ENCODE assay signal across 20 cellular contexts in the genomic region with DNA sequence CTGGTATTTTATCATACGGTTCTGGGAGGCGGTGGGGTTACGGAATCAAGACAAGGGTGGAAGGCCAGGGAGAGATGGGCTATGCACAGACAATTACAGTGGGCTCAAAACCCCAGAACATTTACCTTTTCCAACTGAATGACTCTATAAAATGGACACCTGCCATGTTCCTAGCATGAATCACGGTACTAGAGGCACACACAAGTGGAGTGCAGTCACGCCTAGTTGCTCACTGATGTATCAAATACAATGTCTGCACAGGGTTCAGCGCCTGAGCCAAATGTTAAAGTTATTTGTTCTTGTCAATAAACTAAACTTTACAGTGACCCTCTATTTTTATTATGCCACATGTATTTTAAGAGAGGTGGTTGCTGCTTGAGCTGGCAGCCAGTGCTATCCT.
DNase-seq lines count a peak whose midpoint lies in the region; TF ChIP-seq lines count a peak whose summit lies in the region.
"Had no signal": no experiment of that assay in that cellular context is flagged by ENCODE, and none has a peak within 500 bp of the region (broad histone marks: within the 10 kb centered on the region; RNA-seq: fewer than 3 reads in every experiment).

No MANE protein-coding gene starts in this region.

- no peaks in the 10 kb centered on the region for H3K36me3 Mint-ChIP-seq in activated T-helper 2 cell treated with anti-CD3 and anti-CD28 coated beads, Interferon-gamma antibody, Interleukin-2, Interleukin-4, amounts not matched to agents 10 μg/mL and 5 μg/mL and 100 μg/mL, durations not matched to agents 14 hours and 24 hours and 36 hours (ENCODE audit: low read depth)

- H3K27ac Mint-ChIP-seq in activated T-helper 2 cell treated with anti-CD3 and anti-CD28 coated beads, Interferon-gamma antibody, Interleukin-2, Interleukin-4, amounts not matched to agents 10 μg/mL and 5 μg/mL and 100 μg/mL, durations not matched to agents 14 hours and 24 hours and 36 hours, result no peak overlapping the region
- H3K27ac Mint-ChIP-seq: CD4-positive, alpha-beta T cell; H9 had no signal

- intact Hi-C loops in activated T-helper 2 cell treated with anti-CD3 and anti-CD28 coated beads, Interferon-gamma antibody, Interleukin-2, Interleukin-4, amounts not matched to agents 10 μg/mL and 5 μg/mL and 100 μg/mL, durations not matched to agents 14 hours and 24 hours and 36 hours (cut with micrococcal nuclease), result loop anchor here (10.0 kb wide), 1 partner anchor 1421 kb away; no protein-coding TSS in a partner anchor

- no peak for TF ChIP-seq CTCF in epithelial cell of esophagus (IDR thresholded peaks at IDR 0.05; ENCODE audit: insufficient read depth, low read depth, low read length, missing control alignments)

- peaks cover 7% of the 10 kb centered on the region for H3K4me1 Mint-ChIP-seq in activated T-helper 2 cell treated with anti-CD3 and anti-CD28 coated beads, Interferon-gamma antibody, Interleukin-2, Interleukin-4, amounts not matched to agents 10 μg/mL and 5 μg/mL and 100 μg/mL, durations not matched to agents 14 hours and 24 hours and 36 hours (ENCODE audit: low read depth)

- DNase-seq in DMS153 treated with DMSO at 0.1 percent for 48 hours (lab: John Stamatoyannopoulos, UW; ENCODE audit: unreplicated experiment) (peak; percentile 65), NCI-H1105 (lab: John Stamatoyannopoulos, UW) (peak; percentile 47), NCI-H345 treated with DMSO at 0.1 percent for 48 hours (lab: John Stamatoyannopoulos, UW; ENCODE audit: unreplicated experiment) (peak; percentile 94), epithelial cell of esophagus (ENCODE audit: low read depth) (peak; percentile 13), UCSD-AML1 (lab: John Stamatoyannopoulos, UW; ENCODE audit: unreplicated experiment) (no peak), mesenteric fat pad (ENCODE audit: low spot score) (no peak), GF-D8 (lab: John Stamatoyannopoulos, UW) (no peak)
- no peak for DNase-seq in activated T-helper 2 cell treated with anti-CD3 and anti-CD28 coated beads, Interferon-gamma antibody, Interleukin-2, Interleukin-4, amounts not matched to agents 10 μg/mL and 5 μg/mL and 100 μg/mL, durations not matched to agents 14 hours and 24 hours and 36 hours (ENCODE audit: low spot score)
- DNase-seq: activated CD4-positive, alpha-beta T cell treated with anti-CD3 and anti-CD28 coated beads, Interleukin-2, amount 50 U/mL, for 1 hour; activated naive CD4-positive, alpha-beta T cell; anterior cingulate cortex; CD4-positive, alpha-beta T cell; central memory CD4-positive, alpha-beta T cell; effector CD4-positive, alpha-beta T cell; esophagus squamous epithelium; H9; RPMI8226; stomach; upper lobe of right lung had no signal

- H3K4me3 ChIP-seq in epithelial cell of esophagus (ENCODE audit: low read length), result no peak overlapping the region
- H3K4me3 ChIP-seq: esophagus squamous epithelium, K562, stomach, upper lobe of right lung had no signal

- no peaks in the 10 kb centered on the region for H3K9me3 Mint-ChIP-seq in activated T-helper 2 cell treated with anti-CD3 and anti-CD28 coated beads, Interferon-gamma antibody, Interleukin-2, Interleukin-4, amounts not matched to agents 10 μg/mL and 5 μg/mL and 100 μg/mL, durations not matched to agents 14 hours and 24 hours and 36 hours
- H3K9me3 Mint-ChIP-seq: CD4-positive, alpha-beta T cell; H9 had no signal

- H3K27me3 Mint-ChIP-seq in activated T-helper 2 cell treated with anti-CD3 and anti-CD28 coated beads, Interferon-gamma antibody, Interleukin-2, Interleukin-4, amounts not matched to agents 10 μg/mL and 5 μg/mL and 100 μg/mL, durations not matched to agents 14 hours and 24 hours and 36 hours (ENCODE audit: low read depth), result peaks cover 11% of the 10 kb centered on the region
- H3K27me3 Mint-ChIP-seq: CD4-positive, alpha-beta T cell had no signal

- no peak overlapping the region for H3K4me3 Mint-ChIP-seq in activated T-helper 2 cell treated with anti-CD3 and anti-CD28 coated beads, Interferon-gamma antibody, Interleukin-2, Interleukin-4, amounts not matched to agents 10 μg/mL and 5 μg/mL and 100 μg/mL, durations not matched to agents 14 hours and 24 hours and 36 hours (ENCODE audit: low read depth)
- H3K4me3 Mint-ChIP-seq: CD4-positive, alpha-beta T cell; H9 had no signal

Comparison
In these comparisons a context has a peak if more than half of its experiments do, and no peak if none do; other contexts are left out.
1. DNase-seq: peak in DMS153 treated with DMSO at 0.1 percent for 48 hours (single experiment), NCI-H1105 (single experiment), NCI-H345 treated with DMSO at 0.1 percent for 48 hours (single experiment) and epithelial cell of esophagus (single experiment); none in UCSD-AML1 (single experiment), mesenteric fat pad (single experiment), activated T-helper 2 cell treated with anti-CD3 and anti-CD28 coated beads, Interferon-gamma antibody, Interleukin-2, Interleukin-4, amounts not matched to agents 10 μg/mL and 5 μg/mL and 100 μg/mL, durations not matched to agents 14 hours and 24 hours and 36 hours (single experiment) and GF-D8 (single experiment).